In genomic region chr4:46931981-46932380, GRCh38 we compare ENCODE assay signal across 8 cellular contexts. TPM values are rescaled to one million over a fixed set of nuclear protein-coding genes. Genes with fewer than 3 reads are reported as not detected.
A peak's percentile ranks its signal among the peaks of the same experiment; 100 is the strongest.
DNase-seq lines count a peak whose midpoint lies in the region; ATAC-seq and TF ChIP-seq lines count a peak whose summit lies in the region.

No MANE protein-coding gene starts in this region.

- WGBS in testis, 2 donors: 38 to 43% methylated on average over 3 of the region's 3 CpGs

- H3K9me3 ChIP-seq in left ventricle myocardium inferior (replicated peaks): no peaks in the 10 kb centered on the region
- H3K9me3 ChIP-seq in testis: no peaks in the 10 kb centered on the region

- H3K4me1 ChIP-seq in left ventricle myocardium inferior (peaks cover 8% of the 10 kb centered on the region), testis (no peaks in the 10 kb centered on the region)

- intact Hi-C loops in left ventricle myocardium inferior (cut with micrococcal nuclease) (no loop called here), testis (cut with DNase I; ENCODE audit: low total_unique reads) (no loop called here)

- H3K4me3 ChIP-seq in WI38 (ENCODE audit: low read depth, low read length) (no peak overlapping the region), left ventricle myocardium inferior (no peak overlapping the region), testis (no peak overlapping the region)

- TF ChIP-seq CTCF in WI38 (IDR thresholded peaks at IDR 0.05; ENCODE audit: low read depth, low read length) (peak; percentile 77), left ventricle myocardium inferior (IDR thresholded peaks at IDR 0.05; ENCODE audit: borderline replicate concordance) (peak; percentile 63), testis (IDR thresholded peaks at IDR 0.05) (peak in 1 of 3 experiments; percentile 39)

- H3K27me3 ChIP-seq in left ventricle myocardium inferior (ENCODE audit: low read depth) (no peaks in the 10 kb centered on the region), testis (no peaks in the 10 kb centered on the region)

- H3K27ac ChIP-seq in left ventricle myocardium inferior (replicated peaks) (no peak overlapping the region), testis (no peak overlapping the region)

- H3K36me3 ChIP-seq in left ventricle myocardium inferior (no peaks in the 10 kb centered on the region), testis (ENCODE audit: low read depth, missing control alignments) (no peaks in the 10 kb centered on the region)

- DNase-seq in DMS 273 (lab: John Stamatoyannopoulos, UW; ENCODE audit: unreplicated experiment) (peak; percentile 35), DMS 273 treated with DMSO at 0.1 percent for 48 hours (lab: John Stamatoyannopoulos, UW) (no peak), left ventricle myocardium inferior (no peak), testis (peak; percentile 51), T1000 (lab: John Stamatoyannopoulos, UW) (no peak)

- ATAC-seq in GM19395 (IDR thresholded peaks at IDR 0.05; ENCODE audit: unreplicated experiment) (peak; percentile 75), HG03521 (IDR thresholded peaks at IDR 0.05; ENCODE audit: unreplicated experiment) (peak; percentile 65)

- no peak for TF ChIP-seq POLR2A in testis (IDR thresholded peaks at IDR 0.05)

RNA-seq across cellular contexts. Expression of gene COX7B2, which starts 22.9 kb away (rescaled TPM):
- total RNA-seq in left ventricle myocardium inferior (not detected), testis (10 to 100 TPM; 14.3 to 17.0 TPM)
- 199 TPM for polyA plus RNA-seq in testis (ENCODE audit: insufficient read depth, low read depth, low replicate concordance)

Comparison
In these comparisons a context has a peak if more than half of its experiments do, and no peak if none do; other contexts are left out.
1. DNase-seq: peak in DMS 273 (single experiment) and testis (single experiment); none in DMS 273 treated with DMSO at 0.1 percent for 48 hours (single experiment), left ventricle myocardium inferior (single experiment) and T1000 (single experiment).
2. RNA of gene COX7B2, which starts 22.9 kb away (total RNA-seq): 14.3 to 17.0 TPM in testis; not detected in left ventricle myocardium inferior (single experiment); every median in the first group is over 10 times any median in the second.